ENCODE assay signal across 12 cellular contexts in the genomic region with DNA sequence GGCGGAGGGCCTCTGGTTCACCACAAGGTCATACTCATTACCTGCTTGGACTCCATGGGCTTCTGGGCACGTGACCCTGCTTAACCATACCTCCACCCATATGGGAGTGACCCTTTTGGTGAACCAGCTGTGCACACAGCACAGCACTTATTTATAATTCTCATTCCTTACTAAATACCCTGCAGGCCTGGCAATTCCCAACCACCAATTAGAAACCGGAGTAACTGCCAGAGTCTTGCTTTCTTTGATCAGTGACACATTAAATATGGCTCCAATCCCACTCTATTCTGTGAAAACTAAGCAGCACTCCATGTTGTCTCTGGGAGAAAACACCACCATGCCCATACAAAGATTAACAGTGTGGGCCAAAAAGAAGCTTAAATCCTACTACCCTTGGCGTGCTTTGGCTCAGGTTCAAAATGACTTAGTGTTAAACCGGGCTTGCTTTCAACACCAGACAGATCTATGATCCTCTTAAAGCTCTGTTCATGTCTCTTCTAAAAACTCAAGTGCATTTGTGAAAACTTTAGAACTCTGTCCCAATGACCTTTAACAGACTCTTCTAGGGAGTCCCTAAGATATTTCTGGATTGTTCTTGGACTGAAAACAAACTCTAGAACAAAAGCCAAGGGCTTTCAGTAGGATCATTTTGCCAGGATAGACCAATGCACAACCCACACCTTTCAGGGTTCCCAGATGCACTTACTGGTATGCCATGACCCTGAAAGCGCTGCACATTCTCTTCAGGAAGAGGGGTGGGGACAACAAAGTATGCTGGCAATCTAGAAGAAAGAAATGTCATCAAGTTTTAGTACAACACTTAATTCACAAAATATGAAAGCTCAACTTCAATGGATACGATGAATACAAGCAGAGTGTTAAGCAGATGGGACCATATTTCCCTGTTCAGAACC. TPM values are rescaled to one million over a fixed set of nuclear protein-coding genes. Genes with fewer than 3 reads are reported as not detected.
A peak's percentile ranks its signal among the peaks of the same experiment; 100 is the strongest.
DNase-seq lines count a peak whose midpoint lies in the region; ATAC-seq and TF ChIP-seq lines count a peak whose summit lies in the region.
"Had no signal": no experiment of that assay in that cellular context is flagged by ENCODE, and none has a peak within 500 bp of the region (broad histone marks: within the 10 kb centered on the region; RNA-seq: fewer than 3 reads in every experiment).

No MANE protein-coding gene starts in this region.

- H3K9me3 Mint-ChIP-seq in endothelial cell (ENCODE audit: unreplicated experiment): no peaks in the 10 kb centered on the region
- no peaks in the 10 kb centered on the region for H3K9me3 Mint-ChIP-seq in effector memory CD8-positive, alpha-beta T cell

- no peaks in the 10 kb centered on the region for H3K9me3 ChIP-seq in MG63
- H3K9me3 ChIP-seq: mucosa of descending colon, upper lobe of left lung had no signal

- peak overlapping the region; percentile 84 for H3K27ac ChIP-seq in 22Rv1

- no peak overlapping the region for H3K4me3 ChIP-seq in MG63
- H3K4me3 ChIP-seq: mucosa of descending colon, upper lobe of left lung had no signal

- H3K36me3 ChIP-seq in MG63: peaks cover 30% of the 10 kb centered on the region

- peak; percentile 89 for DNase-seq in MG63
- DNase-seq in endothelial cell (ENCODE audit: low spot score): no peak
- DNase-seq in midbrain (lab: John Stamatoyannopoulos, UW): peak; percentile 32
- no peak for DNase-seq in effector memory CD8-positive, alpha-beta T cell
- DNase-seq in activated CD8-positive, alpha-beta memory T cell treated with anti-CD3 and anti-CD28 coated beads, Interleukin-2, amount 50 U/mL, for 4 hours: no peak
- DNase-seq: activated gamma-delta T cell treated with Interleukin-2 at 50 U/mL for 16 hours; mucosa of descending colon; stimulated activated CD4-positive, alpha-beta T cell treated with anti-CD3 and anti-CD28 coated beads, Interleukin-1b, Interleukin-23, amount 100 ng/mL, for 48 hours; upper lobe of left lung had no signal

- H3K27ac Mint-ChIP-seq in endothelial cell (ENCODE audit: unreplicated experiment): peak overlapping the region; percentile 39
- peak overlapping the region in 1 of 2 donors; percentile 54 for H3K27ac Mint-ChIP-seq in effector memory CD8-positive, alpha-beta T cell

- peaks cover 52% of the 10 kb centered on the region for H3K36me3 Mint-ChIP-seq in endothelial cell (ENCODE audit: low read depth, unreplicated experiment)
- H3K36me3 Mint-ChIP-seq in effector memory CD8-positive, alpha-beta T cell (ENCODE audit: insufficient read depth): peaks cover 56% of the 10 kb centered on the region

- ATAC-seq in effector memory CD8-positive, alpha-beta T cell (replicated peaks): no peak
- ATAC-seq in activated CD4-positive, CD25-positive, alpha-beta regulatory T cell treated with anti-CD3 and anti-CD28 coated beads, Interleukin-2, amount 50 U/mL, for 24 hours: no peak
- no peak for ATAC-seq in HG03097 (IDR thresholded peaks at IDR 0.05; ENCODE audit: low FRiP score, unreplicated experiment)
- ATAC-seq: mucosa of descending colon had no signal

- no peaks in the 10 kb centered on the region for H3K27me3 ChIP-seq in MG63
- H3K27me3 ChIP-seq: upper lobe of left lung had no signal

- TF ChIP-seq CTCF in 22Rv1 (IDR thresholded peaks at IDR 0.05): no peak
- TF ChIP-seq CTCF in endothelial cell (IDR thresholded peaks at IDR 0.05; ENCODE audit: unreplicated experiment): no peak

- peaks cover 3% of the 10 kb centered on the region for H3K27me3 Mint-ChIP-seq in endothelial cell (ENCODE audit: unreplicated experiment)
- no peaks in the 10 kb centered on the region for H3K27me3 Mint-ChIP-seq in effector memory CD8-positive, alpha-beta T cell

- H3K4me3 Mint-ChIP-seq in endothelial cell (ENCODE audit: unreplicated experiment): peak overlapping the region; percentile 12
- no peak overlapping the region for H3K4me3 Mint-ChIP-seq in effector memory CD8-positive, alpha-beta T cell

- H3K4me1 Mint-ChIP-seq in endothelial cell (ENCODE audit: unreplicated experiment): peaks cover 13% of the 10 kb centered on the region
- H3K4me1 Mint-ChIP-seq in effector memory CD8-positive, alpha-beta T cell (ENCODE audit: low read depth in 2 of 2): peaks cover 0 to 11% of the 10 kb centered on the region in 2 donors

RNA-seq across cellular contexts. Expression of gene MTMR12, which starts 57.5 kb away (rescaled TPM):
- 11.7 and 12.1 TPM in 2 replicates for total RNA-seq in MG63 (2014; rRNA removed; shearing (Covaris generic); ENCODE audit: low replicate concordance)
- total RNA-seq in endothelial cell (ENCODE audit: unreplicated experiment): 39.4 TPM

Comparison
In these comparisons a context has a peak if more than half of its experiments do, and no peak if none do; other contexts are left out.
1. DNase-seq: peak in MG63 (single experiment) and midbrain (single experiment); none in endothelial cell (single experiment), effector memory CD8-positive, alpha-beta T cell (0 of 3) and activated CD8-positive, alpha-beta memory T cell treated with anti-CD3 and anti-CD28 coated beads, Interleukin-2, amount 50 U/mL, for 4 hours (single experiment).